ENCODE assay signal across 1 cellular context in the genomic region with DNA sequence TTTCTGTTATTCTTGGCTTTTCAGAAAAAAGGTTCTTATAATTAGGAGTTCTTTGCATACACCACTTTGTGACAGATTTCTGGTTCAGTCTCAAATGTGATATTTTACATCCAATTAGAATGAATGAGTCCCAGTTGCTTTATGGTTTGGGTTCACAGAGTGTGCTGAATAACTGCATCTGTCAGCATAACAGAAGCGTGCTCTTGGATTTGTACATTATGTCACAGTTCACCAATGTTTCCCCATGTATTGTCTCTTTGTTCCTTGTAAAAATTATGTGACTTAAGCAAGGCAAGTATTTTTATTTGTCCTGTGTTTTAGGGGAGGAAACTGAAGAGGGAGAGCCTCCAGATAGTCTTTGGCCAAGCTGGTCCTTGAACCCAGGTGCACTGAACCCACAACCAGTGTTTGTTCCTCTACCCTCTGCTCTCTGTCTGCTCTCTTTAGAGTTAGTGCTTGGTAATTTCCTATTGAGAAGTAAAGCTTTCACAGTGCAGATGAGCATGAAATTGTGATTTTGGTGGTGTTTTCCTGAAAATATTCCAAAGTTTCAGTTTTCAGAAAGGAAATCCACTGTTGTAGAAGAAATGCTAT.
TF ChIP-seq lines count a peak whose summit lies in the region.

No MANE protein-coding gene starts in this region.

TF ChIP-seq in HepG2, 621 proteins besides CTCF, POLR2A, EP300 and RAD21 (continued from another document):
- TF ChIP-seq, protein P1, sequence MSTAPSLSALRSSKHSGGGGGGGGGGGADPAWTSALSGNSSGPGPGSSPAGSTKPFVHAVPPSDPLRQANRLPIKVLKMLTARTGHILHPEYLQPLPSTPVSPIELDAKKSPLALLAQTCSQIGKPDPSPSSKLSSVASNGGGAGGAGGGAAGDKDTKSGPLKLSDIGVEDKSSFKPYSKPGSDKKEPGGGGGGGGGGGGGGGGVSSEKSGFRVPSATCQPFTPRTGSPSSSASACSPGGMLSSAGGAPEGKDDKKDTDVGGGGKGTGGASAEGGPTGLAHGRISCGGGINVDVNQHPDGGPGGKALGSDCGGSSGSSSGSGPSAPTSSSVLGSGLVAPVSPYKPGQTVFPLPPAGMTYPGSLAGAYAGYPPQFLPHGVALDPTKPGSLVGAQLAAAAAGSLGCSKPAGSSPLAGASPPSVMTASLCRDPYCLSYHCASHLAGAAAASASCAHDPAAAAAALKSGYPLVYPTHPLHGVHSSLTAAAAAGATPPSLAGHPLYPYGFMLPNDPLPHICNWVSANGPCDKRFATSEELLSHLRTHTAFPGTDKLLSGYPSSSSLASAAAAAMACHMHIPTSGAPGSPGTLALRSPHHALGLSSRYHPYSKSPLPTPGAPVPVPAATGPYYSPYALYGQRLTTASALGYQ (CRISPR knock-in tag; IDR thresholded peaks at IDR 0.05): no peak
- TF ChIP-seq ZBED4 (CRISPR knock-in tag; IDR thresholded peaks at IDR 0.05; ENCODE audit: borderline replicate concordance) (no peak), U2AF2 (IDR thresholded peaks at IDR 0.05; ENCODE audit: low read depth, low read length) (no peak), JUND (CRISPR knock-in tag; IDR thresholded peaks at IDR 0.05) (no peak), ZNF407 (CRISPR knock-in tag; IDR thresholded peaks at IDR 0.05; ENCODE audit: not compliant biosample characterization) (no peak), SOX13 (IDR thresholded peaks at IDR 0.05) (no peak), SOX13 (CRISPR knock-in tag; conservative IDR thresholded peaks at IDR 0.05 in 1 of 2, IDR thresholded peaks at IDR 0.05 in 1 of 2) (peak in 1 of 2 experiments; percentile 39; a peak in 1 of 4 replicates), MIXL1 (CRISPR knock-in tag; IDR thresholded peaks at IDR 0.05) (no peak), HMG20A (CRISPR knock-in tag; IDR thresholded peaks at IDR 0.05; ENCODE audit: borderline replicate concordance) (no peak), RBAK (CRISPR knock-in tag; IDR thresholded peaks at IDR 0.05) (no peak), ZSCAN25 (CRISPR knock-in tag; IDR thresholded peaks at IDR 0.05) (no peak), LBX2 (CRISPR knock-in tag; IDR thresholded peaks at IDR 0.05; ENCODE audit: borderline replicate concordance) (no peak), MED1 (CRISPR knock-in tag; IDR thresholded peaks at IDR 0.05) (peak; percentile 31; the same call in 1 of the 2 replicates), ZNF17 (CRISPR knock-in tag; IDR thresholded peaks at IDR 0.05) (no peak), MYNN (CRISPR knock-in tag; IDR thresholded peaks at IDR 0.05; ENCODE audit: low read depth) (no peak), TOE1 (CRISPR knock-in tag; IDR thresholded peaks at IDR 0.05) (no peak), MED13 (CRISPR knock-in tag; IDR thresholded peaks at IDR 0.05) (no peak), ZNF597 (CRISPR knock-in tag; IDR thresholded peaks at IDR 0.05) (no peak), ZNF33B (CRISPR knock-in tag; IDR thresholded peaks at IDR 0.05) (no peak), KDM2A (CRISPR knock-in tag; IDR thresholded peaks at IDR 0.05; ENCODE audit: borderline replicate concordance, low read depth) (no peak), HOXD1 (CRISPR knock-in tag; IDR thresholded peaks at IDR 0.05) (no peak), GMEB2 (CRISPR knock-in tag; IDR thresholded peaks at IDR 0.05; ENCODE audit: low read depth) (no peak), PPARG (CRISPR knock-in tag; conservative IDR thresholded peaks at IDR 0.05) (no peak), CSRNP2 (CRISPR knock-in tag; conservative IDR thresholded peaks at IDR 0.05; ENCODE audit: low read depth) (no peak)
- TF ChIP-seq, protein P2, sequence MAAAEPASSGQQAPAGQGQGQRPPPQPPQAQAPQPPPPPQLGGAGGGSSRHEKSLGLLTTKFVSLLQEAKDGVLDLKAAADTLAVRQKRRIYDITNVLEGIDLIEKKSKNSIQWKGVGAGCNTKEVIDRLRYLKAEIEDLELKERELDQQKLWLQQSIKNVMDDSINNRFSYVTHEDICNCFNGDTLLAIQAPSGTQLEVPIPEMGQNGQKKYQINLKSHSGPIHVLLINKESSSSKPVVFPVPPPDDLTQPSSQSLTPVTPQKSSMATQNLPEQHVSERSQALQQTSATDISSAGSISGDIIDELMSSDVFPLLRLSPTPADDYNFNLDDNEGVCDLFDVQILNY (CRISPR knock-in tag; conservative IDR thresholded peaks at IDR 0.05): no peak
- TF ChIP-seq, protein P3, sequence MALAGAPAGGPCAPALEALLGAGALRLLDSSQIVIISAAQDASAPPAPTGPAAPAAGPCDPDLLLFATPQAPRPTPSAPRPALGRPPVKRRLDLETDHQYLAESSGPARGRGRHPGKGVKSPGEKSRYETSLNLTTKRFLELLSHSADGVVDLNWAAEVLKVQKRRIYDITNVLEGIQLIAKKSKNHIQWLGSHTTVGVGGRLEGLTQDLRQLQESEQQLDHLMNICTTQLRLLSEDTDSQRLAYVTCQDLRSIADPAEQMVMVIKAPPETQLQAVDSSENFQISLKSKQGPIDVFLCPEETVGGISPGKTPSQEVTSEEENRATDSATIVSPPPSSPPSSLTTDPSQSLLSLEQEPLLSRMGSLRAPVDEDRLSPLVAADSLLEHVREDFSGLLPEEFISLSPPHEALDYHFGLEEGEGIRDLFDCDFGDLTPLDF (CRISPR knock-in tag; IDR thresholded peaks at IDR 0.05): no peak
- TF ChIP-seq, protein P4, sequence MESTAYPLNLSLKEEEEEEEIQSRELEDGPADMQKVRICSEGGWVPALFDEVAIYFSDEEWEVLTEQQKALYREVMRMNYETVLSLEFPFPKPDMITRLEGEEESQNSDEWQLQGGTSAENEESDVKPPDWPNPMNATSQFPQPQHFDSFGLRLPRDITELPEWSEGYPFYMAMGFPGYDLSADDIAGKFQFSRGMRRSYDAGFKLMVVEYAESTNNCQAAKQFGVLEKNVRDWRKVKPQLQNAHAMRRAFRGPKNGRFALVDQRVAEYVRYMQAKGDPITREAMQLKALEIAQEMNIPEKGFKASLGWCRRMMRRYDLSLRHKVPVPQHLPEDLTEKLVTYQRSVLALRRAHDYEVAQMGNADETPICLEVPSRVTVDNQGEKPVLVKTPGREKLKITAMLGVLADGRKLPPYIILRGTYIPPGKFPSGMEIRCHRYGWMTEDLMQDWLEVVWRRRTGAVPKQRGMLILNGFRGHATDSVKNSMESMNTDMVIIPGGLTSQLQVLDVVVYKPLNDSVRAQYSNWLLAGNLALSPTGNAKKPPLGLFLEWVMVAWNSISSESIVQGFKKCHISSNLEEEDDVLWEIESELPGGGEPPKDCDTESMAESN (CRISPR knock-in tag; conservative IDR thresholded peaks at IDR 0.05): no peak
TF ChIP-seq in HepG2: peak in this region for 19.
